Comparison of ENCODE assay signal across 8 cellular contexts in genomic region chrY:18445853-18446252, GRCh38.
A peak's percentile ranks its signal among the peaks of the same experiment; 100 is the strongest.
DNase-seq lines count a peak whose midpoint lies in the region; ATAC-seq, FAIRE-seq and TF ChIP-seq lines count a peak whose summit lies in the region.
"Not testable (repeated sequence)": the region's sequence is repeated elsewhere in the genome, so short reads cannot be mapped to it uniquely, and the experiment has no call there.

No MANE protein-coding gene starts in this region.

- H3K36me3 Mint-ChIP-seq in activated CD8-positive, alpha-beta T cell treated with anti-CD3 and anti-CD28 coated beads for 36 hours (ENCODE audit: low read depth), result not testable (repeated sequence)

- not testable (repeated sequence) for H3K27ac Mint-ChIP-seq in activated CD8-positive, alpha-beta T cell treated with anti-CD3 and anti-CD28 coated beads for 36 hours

- H3K4me1 ChIP-seq in A549, foreskin keratinocyte: not testable (repeated sequence)

- not testable (repeated sequence) for H3K27ac ChIP-seq in A549, foreskin keratinocyte

- CTCF ChIA-PET in A549 (lab: Yijun Ruan, JAX); activated CD8-positive, alpha-beta T cell treated with anti-CD3 and anti-CD28 coated beads for 36 hours (lab: Charles Lee): not testable (repeated sequence)

- not testable (repeated sequence) for FAIRE-seq in A549 (lab: Jason Lieb, UNC)

- H3K27me3 Mint-ChIP-seq in activated CD8-positive, alpha-beta T cell treated with anti-CD3 and anti-CD28 coated beads for 36 hours, result not testable (repeated sequence)

- not testable (repeated sequence) for TF ChIP-seq RAD21 in A549 (conservative IDR thresholded peaks at IDR 0.05 in 1 of 2, IDR thresholded peaks at IDR 0.05 in 1 of 2)

- H3K4me1 Mint-ChIP-seq in activated CD8-positive, alpha-beta T cell treated with anti-CD3 and anti-CD28 coated beads for 36 hours (ENCODE audit: low read depth), result not testable (repeated sequence)

- ATAC-seq in A549, result peak; percentile 68 to 73; a peak in 5 of 6 replicates
- peak; percentile 98 for ATAC-seq in GM18868 (IDR thresholded peaks at IDR 0.05; ENCODE audit: unreplicated experiment)
- peak; percentile 83 for ATAC-seq in GM21447 (IDR thresholded peaks at IDR 0.05; ENCODE audit: unreplicated experiment)
- ATAC-seq in HG02678 (IDR thresholded peaks at IDR 0.05; ENCODE audit: unreplicated experiment), result peak; percentile 95
- peak; percentile 94 for ATAC-seq in HG03103 (IDR thresholded peaks at IDR 0.05; ENCODE audit: low read depth, unreplicated experiment)
- peak; percentile 81 for ATAC-seq in HG03469 (IDR thresholded peaks at IDR 0.05; ENCODE audit: unreplicated experiment)
- ATAC-seq in activated CD8-positive, alpha-beta T cell treated with anti-CD3 and anti-CD28 coated beads for 36 hours, result peak; percentile 78
- peak; percentile 57 for ATAC-seq in foreskin keratinocyte

- not testable (repeated sequence) for TF ChIP-seq CTCF in A549 (IDR thresholded peaks at IDR 0.05); activated CD8-positive, alpha-beta T cell treated with anti-CD3 and anti-CD28 coated beads for 36 hours (IDR thresholded peaks at IDR 0.05); foreskin keratinocyte (conservative IDR thresholded peaks at IDR 0.05)

- intact Hi-C loops in activated CD8-positive, alpha-beta T cell treated with anti-CD3 and anti-CD28 coated beads for 36 hours (cut with micrococcal nuclease), result not testable (repeated sequence)

- TF ChIP-seq EP300 in A549 (IDR thresholded peaks at IDR 0.05), result not testable (repeated sequence)

- H3K4me2 ChIP-seq in A549, result not testable (repeated sequence)

- not testable (repeated sequence) for H3K27me3 ChIP-seq in foreskin keratinocyte

- not testable (repeated sequence) for DNase-seq in A549 (ENCODE audit: low read depth in 1 of 2, low spot score in 1 of 2); activated CD8-positive, alpha-beta T cell treated with anti-CD3 and anti-CD28 coated beads for 36 hours; foreskin keratinocyte

- WGBS in A549 (ENCODE audit: missing lambda C conversion rate), result no CpG with 5 or more reads among the region's 11 CpGs

- H3K4me3 ChIP-seq in A549, result not testable (repeated sequence)

- TF ChIP-seq POLR2A in A549 (IDR thresholded peaks at IDR 0.05; ENCODE audit: low read length), result not testable (repeated sequence)

- H3K4me3 Mint-ChIP-seq in activated CD8-positive, alpha-beta T cell treated with anti-CD3 and anti-CD28 coated beads for 36 hours, result not testable (repeated sequence)

- not testable (repeated sequence) for H3K9me3 Mint-ChIP-seq in activated CD8-positive, alpha-beta T cell treated with anti-CD3 and anti-CD28 coated beads for 36 hours

- POLR2A ChIA-PET in A549 (lab: Yijun Ruan, JAX); activated CD8-positive, alpha-beta T cell treated with anti-CD3 and anti-CD28 coated beads for 36 hours (lab: Charles Lee): not testable (repeated sequence)

- H3K9me3 ChIP-seq in A549, result not testable (repeated sequence)
